ENCODE assay signal across 1 cellular context in genomic region chr17:1399679-1400512, GRCh38.
TF ChIP-seq lines count a peak whose summit lies in the region.

TSS of gene YWHAE (minus strand) at chr17:1400222. CDS start at chr17:1400110, 112 bp downstream.

TF ChIP-seq in SK-N-SH, 30 proteins besides CTCF, POLR2A, EP300 and RAD21 (continued from another document):
- peak; percentile 71 for TF ChIP-seq FOXJ3 (CRISPR knock-in tag; IDR thresholded peaks at IDR 0.05)
- peak; percentile 32; the same call in 1 of the 2 replicates for TF ChIP-seq FOXM1 (IDR thresholded peaks at IDR 0.05; ENCODE audit: low read depth)
- peak; percentile 42; the same call in 1 of the 2 replicates for TF ChIP-seq REST (IDR thresholded peaks at IDR 0.05; ENCODE audit: low read depth, low read length)
- peak; percentile 74 for TF ChIP-seq ELF1 (IDR thresholded peaks at IDR 0.05)
- no peak for TF ChIP-seq FOSL2 (IDR thresholded peaks at IDR 0.05; ENCODE audit: borderline replicate concordance, low read depth)
- TF ChIP-seq POLR2AphosphoS5 (IDR thresholded peaks at IDR 0.05; ENCODE audit: low read depth, low read length), result peak; percentile 96
TF ChIP-seq in SK-N-SH: peak in this region for 14.
